Comparison of ENCODE assay signal across 8 cellular contexts in genomic region chr5:150487199-150488061, GRCh38. TPM values are rescaled to one million over a fixed set of nuclear protein-coding genes. Genes with fewer than 3 reads are reported as not detected.
DNase-seq lines count a peak whose midpoint lies in the region; TF ChIP-seq lines count a peak whose summit lies in the region.

No MANE protein-coding gene starts in this region.

- H3K4me3 ChIP-seq in iPS DF 6.9 (ENCODE audit: low read length) (peak overlapping the region; percentile 71; the same call in 1 of the 2 replicates), sigmoid colon (peak overlapping the region; percentile 91 to 100 (median 98))

- H3K27ac Mint-ChIP-seq in activated CD4-positive, alpha-beta T cell treated with anti-CD3 and anti-CD28 coated beads, Interleukin-2, amount 10 ng/mL, durations not matched to agents 7 days and 5 days: no peak overlapping the region

- intact Hi-C loops in sigmoid colon (cut with DNase I): loop anchor here (5.0 kb wide), 1 partner anchor 55 kb away; no protein-coding TSS in a partner anchor

- no peak for TF ChIP-seq CTCF in sigmoid colon (IDR thresholded peaks at IDR 0.05)

- no peaks in the 10 kb centered on the region for H3K9me3 ChIP-seq in iPS DF 6.9 (ENCODE audit: control insufficient read depth, insufficient read depth, low read length)
- H3K9me3 ChIP-seq in sigmoid colon: no peaks in the 10 kb centered on the region

- H3K4me3 Mint-ChIP-seq in activated CD4-positive, alpha-beta T cell treated with anti-CD3 and anti-CD28 coated beads, Interleukin-2, amount 10 ng/mL, durations not matched to agents 7 days and 5 days: peak overlapping the region; percentile 45

- H3K4me1 ChIP-seq in iPS DF 6.9 (ENCODE audit: control insufficient read depth, insufficient read depth, low read length): peaks cover 10% of the 10 kb centered on the region; the same call in 1 of the 2 replicates
- peaks cover 0 to 68% (median 66%) of the 10 kb centered on the region in 4 donors for H3K4me1 ChIP-seq in sigmoid colon

- H3K36me3 ChIP-seq in iPS DF 6.9 (ENCODE audit: control insufficient read depth, insufficient read depth, low read length): no peaks in the 10 kb centered on the region
- H3K36me3 ChIP-seq in sigmoid colon: no peaks in the 10 kb centered on the region

- no peak for DNase-seq in activated CD4-positive, alpha-beta T cell treated with anti-CD3 and anti-CD28 coated beads, Interleukin-2, amount 10 ng/mL, durations not matched to agents 7 days and 5 days
- no peak for DNase-seq in activated CD4-positive, alpha-beta T cell treated with anti-CD3 and anti-CD28 coated beads for 48 hours
- DNase-seq in NCI-H1694 treated with DMSO at 0.1 percent for 48 hours (lab: John Stamatoyannopoulos, UW): peak; percentile 45
- peak in 36 of 58 donors; percentile 14 to 77 (median 58) for DNase-seq in anterior cingulate cortex (lab: John Stamatoyannopoulos, UW)
- no peak for DNase-seq in iPS DF 6.9 (ENCODE audit: low read depth, low spot score)
- no peak for DNase-seq in sigmoid colon
- DNase-seq in T-helper 9 cell: no peak
- DNase-seq in HT-29 (ENCODE audit: low spot score): no peak

- peaks cover 17% of the 10 kb centered on the region for H3K27me3 Mint-ChIP-seq in activated CD4-positive, alpha-beta T cell treated with anti-CD3 and anti-CD28 coated beads, Interleukin-2, amount 10 ng/mL, durations not matched to agents 7 days and 5 days

- H3K36me3 Mint-ChIP-seq in activated CD4-positive, alpha-beta T cell treated with anti-CD3 and anti-CD28 coated beads, Interleukin-2, amount 10 ng/mL, durations not matched to agents 7 days and 5 days (ENCODE audit: low read depth): no peaks in the 10 kb centered on the region

- POLR2A ChIA-PET in activated CD4-positive, alpha-beta T cell treated with anti-CD3 and anti-CD28 coated beads, Interleukin-2, amount 10 ng/mL, durations not matched to agents 7 days and 5 days (lab: Charles Lee): no interaction called here

- no peaks in the 10 kb centered on the region for H3K9me3 Mint-ChIP-seq in activated CD4-positive, alpha-beta T cell treated with anti-CD3 and anti-CD28 coated beads, Interleukin-2, amount 10 ng/mL, durations not matched to agents 7 days and 5 days

- WGBS in iPS DF 6.9 (ENCODE audit: insufficient coverage, insufficient read length): no CpG with 5 or more reads among the region's 10 CpGs
- 38 to 56% methylated on average over 10 of the region's 10 CpGs for WGBS in sigmoid colon, 2 donors

- CTCF ChIA-PET in activated CD4-positive, alpha-beta T cell treated with anti-CD3 and anti-CD28 coated beads, Interleukin-2, amount 10 ng/mL, durations not matched to agents 7 days and 5 days (lab: Charles Lee): interaction anchor here (0.9 to 1.4 kb wide), 2 partner anchors 11 to 158 kb away, joined by 3 to 4 read pairs; no protein-coding TSS in a partner anchor

- no peak for TF ChIP-seq EP300 in sigmoid colon (IDR thresholded peaks at IDR 0.05)

- TF ChIP-seq POLR2A in sigmoid colon (IDR thresholded peaks at IDR 0.05): no peak

- H3K27ac ChIP-seq in iPS DF 6.9 (ENCODE audit: low read length) (no peak overlapping the region), sigmoid colon (peak overlapping the region; percentile 95 to 98 (median 96))

- H3K27me3 ChIP-seq in iPS DF 6.9 (ENCODE audit: control insufficient read depth, insufficient read depth, low read length): no peaks in the 10 kb centered on the region
- H3K27me3 ChIP-seq in sigmoid colon: no peaks in the 10 kb centered on the region

- peaks cover 9% of the 10 kb centered on the region for H3K4me1 Mint-ChIP-seq in activated CD4-positive, alpha-beta T cell treated with anti-CD3 and anti-CD28 coated beads, Interleukin-2, amount 10 ng/mL, durations not matched to agents 7 days and 5 days

RNA-seq across cellular contexts. Expression of gene NDST1, which starts 20.5 kb away (rescaled TPM):
- under 1 TPM; 0.50 to 0.71 TPM for total RNA-seq in activated CD4-positive, alpha-beta T cell treated with anti-CD3 and anti-CD28 coated beads, Interleukin-2, amount 10 ng/mL, durations not matched to agents 7 days and 5 days
- 10 to 100 TPM; 26.5 to 74.8 (median 43.7) TPM for total RNA-seq in sigmoid colon
- polyA plus RNA-seq in sigmoid colon: 10 to 100 TPM in 2 of 3 donors, 1 to 10 TPM in 1; 5.4 to 39.4 (median 13.9) TPM
- total RNA-seq in HT-29 (2014; rRNA removed; shearing (Covaris generic)): 6.9 and 11.0 TPM in 2 replicates

RNA-seq across cellular contexts. Expression of gene RPS14, which starts 37.9 kb away (rescaled TPM):
- total RNA-seq in activated CD4-positive, alpha-beta T cell treated with anti-CD3 and anti-CD28 coated beads, Interleukin-2, amount 10 ng/mL, durations not matched to agents 7 days and 5 days: 1,000 to 10,000 TPM; 2,151 to 2,478 TPM
- total RNA-seq in sigmoid colon: 1,000 to 10,000 TPM; 3,111 to 5,491 (median 5,342) TPM
- polyA plus RNA-seq in sigmoid colon: 1,000 to 10,000 TPM; 3,769 to 7,878 (median 4,593) TPM
- total RNA-seq in HT-29 (2014; rRNA removed; shearing (Covaris generic)): 1,946 and 1,965 TPM in 2 replicates

Comparison
In these comparisons a context has a peak if more than half of its experiments do, and no peak if none do; other contexts are left out.
1. DNase-seq: peak in NCI-H1694 treated with DMSO at 0.1 percent for 48 hours (single experiment) and anterior cingulate cortex (36 of 58); none in activated CD4-positive, alpha-beta T cell treated with anti-CD3 and anti-CD28 coated beads, Interleukin-2, amount 10 ng/mL, durations not matched to agents 7 days and 5 days (single experiment), activated CD4-positive, alpha-beta T cell treated with anti-CD3 and anti-CD28 coated beads for 48 hours (single experiment), iPS DF 6.9 (single experiment), sigmoid colon (single experiment), T-helper 9 cell (single experiment) and HT-29 (single experiment).